In the genomic region with DNA sequence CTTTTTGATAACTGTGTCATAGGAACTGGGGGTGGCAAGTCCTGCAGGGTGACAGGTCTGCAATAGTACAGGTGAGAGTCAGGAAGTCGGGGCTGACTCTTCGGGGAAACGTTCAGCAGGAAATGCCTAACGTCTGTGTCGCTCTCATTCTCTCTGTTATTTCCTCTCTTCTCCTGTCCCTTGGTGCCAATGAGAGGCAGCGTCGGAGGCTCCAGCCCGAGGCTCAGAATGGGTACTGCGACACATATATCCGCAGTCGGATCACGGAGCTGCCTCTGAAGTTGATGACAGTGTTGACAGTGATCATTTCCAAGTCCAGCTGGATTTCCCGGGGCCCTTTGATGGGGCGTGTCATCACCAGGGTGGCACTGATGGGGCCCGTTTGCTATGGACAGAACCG, we compare ENCODE assay signal across 8 cellular contexts. TPM values are rescaled to one million over a fixed set of nuclear protein-coding genes. Genes with fewer than 3 reads are reported as not detected.
DNase-seq lines count a peak whose midpoint lies in the region; ATAC-seq lines count a peak whose summit lies in the region.

No MANE protein-coding gene starts in this region.

- intact Hi-C loops in activated CD4-positive, alpha-beta memory T cell treated with anti-CD3 and anti-CD28 coated beads for 36 hours (cut with micrococcal nuclease) = loop anchor here (5.0 kb wide), 7 partner anchors 42 to 623 kb away; a partner anchor contains a TSS

- DNase-seq in HK-2 (ENCODE audit: unreplicated experiment) (peak; percentile 14), amniotic stem cell (lab: John Stamatoyannopoulos, UW) (no peak), NCI-H1694 (lab: John Stamatoyannopoulos, UW) (no peak), UCSD-AML1 (lab: John Stamatoyannopoulos, UW; ENCODE audit: unreplicated experiment) (no peak)
- peak; percentile 77 for DNase-seq in activated CD4-positive, alpha-beta memory T cell treated with anti-CD3 and anti-CD28 coated beads for 36 hours
- DNase-seq in effector memory CD8-positive, alpha-beta T cell = peak; percentile 64 to 68 (median 65)
- peak in 2 of 3 donors; percentile 53 to 54 for DNase-seq in stimulated activated CD4-positive, alpha-beta T cell treated with anti-CD3 and anti-CD28 coated beads, TNF-alpha, amount 100 ng/mL, for 1 hour (ENCODE audit: low read depth in 3 of 3, low spot score in 1 of 3)

- ATAC-seq in effector memory CD8-positive, alpha-beta T cell (replicated peaks) = peak; percentile 51
- ATAC-seq in HG03280 (IDR thresholded peaks at IDR 0.05; ENCODE audit: unreplicated experiment) = no peak

- H3K27ac Mint-ChIP-seq in activated CD4-positive, alpha-beta memory T cell treated with anti-CD3 and anti-CD28 coated beads for 36 hours = peak overlapping the region; percentile 86
- peak overlapping the region; percentile 96 to 99 for H3K27ac Mint-ChIP-seq in effector memory CD8-positive, alpha-beta T cell

- POLR2A ChIA-PET in activated CD4-positive, alpha-beta memory T cell treated with anti-CD3 and anti-CD28 coated beads for 36 hours (lab: Charles Lee) = interaction anchor here (1.0 kb wide), 1 partner anchor 21 kb away, joined by 3 read pairs; no protein-coding TSS in a partner anchor

- peaks cover 95% of the 10 kb centered on the region for H3K4me1 Mint-ChIP-seq in activated CD4-positive, alpha-beta memory T cell treated with anti-CD3 and anti-CD28 coated beads for 36 hours (ENCODE audit: low read depth)
- H3K4me1 Mint-ChIP-seq in effector memory CD8-positive, alpha-beta T cell (ENCODE audit: low read depth in 2 of 2) = peaks cover 59 to 71% of the 10 kb centered on the region in 2 donors

- CTCF ChIA-PET in activated CD4-positive, alpha-beta memory T cell treated with anti-CD3 and anti-CD28 coated beads for 36 hours (lab: Charles Lee) = interaction anchor here (1.5 kb wide), 1 partner anchor 12 kb away, joined by 3 read pairs; no protein-coding TSS in a partner anchor

- H3K9me3 Mint-ChIP-seq in activated CD4-positive, alpha-beta memory T cell treated with anti-CD3 and anti-CD28 coated beads for 36 hours = no peaks in the 10 kb centered on the region
- no peaks in the 10 kb centered on the region for H3K9me3 Mint-ChIP-seq in effector memory CD8-positive, alpha-beta T cell

- H3K27me3 Mint-ChIP-seq in activated CD4-positive, alpha-beta memory T cell treated with anti-CD3 and anti-CD28 coated beads for 36 hours = no peaks in the 10 kb centered on the region
- H3K27me3 Mint-ChIP-seq in effector memory CD8-positive, alpha-beta T cell = no peaks in the 10 kb centered on the region

- H3K36me3 Mint-ChIP-seq in activated CD4-positive, alpha-beta memory T cell treated with anti-CD3 and anti-CD28 coated beads for 36 hours = peaks cover under 1% of the 10 kb centered on the region
- H3K36me3 Mint-ChIP-seq in effector memory CD8-positive, alpha-beta T cell (ENCODE audit: insufficient read depth) = peaks cover 49% of the 10 kb centered on the region

- H3K4me3 Mint-ChIP-seq in activated CD4-positive, alpha-beta memory T cell treated with anti-CD3 and anti-CD28 coated beads for 36 hours = peak overlapping the region; percentile 55
- H3K4me3 Mint-ChIP-seq in effector memory CD8-positive, alpha-beta T cell = peak overlapping the region; percentile 79 to 92

RNA-seq across cellular contexts. Expression of a gene that starts 2.7 kb away (rescaled TPM):
- 10 to 100 TPM; 44.9 to 46.6 TPM for total RNA-seq in activated CD4-positive, alpha-beta memory T cell treated with anti-CD3 and anti-CD28 coated beads for 36 hours

Comparison
In these comparisons a context has a peak if more than half of its experiments do, and no peak if none do; other contexts are left out.
1. DNase-seq: peak in HK-2 (single experiment), activated CD4-positive, alpha-beta memory T cell treated with anti-CD3 and anti-CD28 coated beads for 36 hours (single experiment), effector memory CD8-positive, alpha-beta T cell (3 of 3) and stimulated activated CD4-positive, alpha-beta T cell treated with anti-CD3 and anti-CD28 coated beads, TNF-alpha, amount 100 ng/mL, for 1 hour (2 of 3); none in amniotic stem cell (single experiment), NCI-H1694 (single experiment) and UCSD-AML1 (single experiment).